Comparison of ENCODE assay signal across 9 cellular contexts in genomic region chr21:23607782-23608181, GRCh38.
"Had no signal": no experiment of that assay in that cellular context is flagged by ENCODE, and none has a peak within 500 bp of the region (broad histone marks: within the 10 kb centered on the region; RNA-seq: fewer than 3 reads in every experiment).

No MANE protein-coding gene starts in this region.

- H3K27ac ChIP-seq: GM23248, HL-60 had no signal

- H3K4me3 ChIP-seq: GM23248, HAP-1 had no signal

- H3K9ac ChIP-seq: GM23248 had no signal

- ATAC-seq: HCT116, HepG2 had no signal

- H3K9me3 ChIP-seq: HAP-1 had no signal

- DNase-seq: GM23248, GOT3, H7, HFFc6, KBM-7 had no signal

- H3K36me3 ChIP-seq: HAP-1 had no signal

- H2AFZ ChIP-seq: GM23248 had no signal
